In genomic region chr13:67353891-67354459, GRCh38 we compare ENCODE assay signal across 19 cellular contexts.
A peak's percentile ranks its signal among the peaks of the same experiment; 100 is the strongest.
DNase-seq lines count a peak whose midpoint lies in the region; ATAC-seq, FAIRE-seq and TF ChIP-seq lines count a peak whose summit lies in the region.
"Had no signal": no experiment of that assay in that cellular context is flagged by ENCODE, and none has a peak within 500 bp of the region (broad histone marks: within the 10 kb centered on the region; RNA-seq: fewer than 3 reads in every experiment).

No MANE protein-coding gene starts in this region.

- H3K27ac Mint-ChIP-seq in activated naive CD4-positive, alpha-beta T cell treated with anti-CD3 and anti-CD28 coated beads, Interleukin-2, amount 10 ng/mL, durations not matched to agents 7 days and 5 days, result no peak overlapping the region
- H3K27ac Mint-ChIP-seq: activated T-cell treated with anti-CD3 and anti-CD28 coated beads, Interleukin-2, amount 50 U/mL, for 72 hours; CD8-positive, alpha-beta T cell; effector memory CD8-positive, alpha-beta T cell had no signal

- DNase-seq in EL (peak; percentile 4), Karpas-422 (peak; percentile 62), GM12878 (ENCODE audit: low read depth, low spot score) (no peak), non-pigmented ciliary epithelial cell (ENCODE audit: low read depth) (peak; percentile 14), psoas muscle (no peak), lower lobe of right lung (no peak)
- DNase-seq in activated naive CD4-positive, alpha-beta T cell treated with anti-CD3 and anti-CD28 coated beads, Interleukin-2, amount 10 ng/mL, durations not matched to agents 7 days and 5 days, result no peak
- DNase-seq: activated CD4-positive, alpha-beta T cell treated with anti-CD3 and anti-CD28 coated beads for 1 hour; activated T-cell treated with anti-CD3 and anti-CD28 coated beads, Interleukin-2, amount 50 U/mL, for 72 hours; CD8-positive, alpha-beta T cell; effector memory CD8-positive, alpha-beta T cell; hippocampal formation; NCI-H1930; stimulated activated CD4-positive, alpha-beta T cell treated with anti-CD3 and anti-CD28 coated beads, Interleukin-1b, Interleukin-23, amount 100 ng/mL, for 48 hours; stimulated activated naive CD8-positive, alpha-beta T cell treated with anti-CD3 and anti-CD28 coated beads, Interleukin-15, Interleukin-2, amounts not matched to agents 100 U/mL and 50 U/mL, for 24 hours had no signal

- H3K9ac ChIP-seq in Karpas-422 (ENCODE audit: low read length), result no peak overlapping the region
- H3K9ac ChIP-seq in GM12878 (ENCODE audit: control insufficient read depth, insufficient read depth, low read length), result no peak overlapping the region
- H3K9ac ChIP-seq: parathyroid adenoma had no signal

- H3K79me2 ChIP-seq in Karpas-422 (ENCODE audit: low read length) (no peaks in the 10 kb centered on the region), GM12878 (ENCODE audit: control insufficient read depth, insufficient read depth, low read length) (no peaks in the 10 kb centered on the region)
- H3K79me2 ChIP-seq: parathyroid adenoma had no signal

- H3K27me3 ChIP-seq in Karpas-422 (ENCODE audit: low read length), result no peaks in the 10 kb centered on the region
- H3K27me3 ChIP-seq in GM12878 (replicated peaks in 1 of 2; ENCODE audit: control insufficient read depth in 2 of 2, insufficient read depth in 2 of 2, low read length in 1 of 2), result no peaks in the 10 kb centered on the region
- H3K27me3 ChIP-seq in psoas muscle (ENCODE audit: insufficient read depth in 3 of 3, low read length in 2 of 3), result no peaks in the 10 kb centered on the region
- H3K27me3 ChIP-seq in lower lobe of right lung (ENCODE audit: low read depth), result no peaks in the 10 kb centered on the region
- H3K27me3 ChIP-seq: ascending aorta had no signal

- ATAC-seq in GM12878, result peak; percentile 59
- ATAC-seq in HG03521 (IDR thresholded peaks at IDR 0.05; ENCODE audit: unreplicated experiment), result no peak
- no peak for ATAC-seq in psoas muscle
- no peak for ATAC-seq in lower lobe of right lung
- ATAC-seq: activated T-cell treated with anti-CD3 and anti-CD28 coated beads, Interleukin-2, amount 50 U/mL, for 72 hours; CD8-positive, alpha-beta T cell; effector memory CD8-positive, alpha-beta T cell; stimulated activated naive CD8-positive, alpha-beta T cell treated with anti-CD3 and anti-CD28 coated beads, Interleukin-15, Interleukin-2, amounts not matched to agents 100 U/mL and 50 U/mL, for 24 hours had no signal

- H3K9me2 ChIP-seq in Karpas-422 (replicated peaks; ENCODE audit: insufficient read depth, low read length), result no peaks in the 10 kb centered on the region

- H3K4me1 Mint-ChIP-seq in activated naive CD4-positive, alpha-beta T cell treated with anti-CD3 and anti-CD28 coated beads, Interleukin-2, amount 10 ng/mL, durations not matched to agents 7 days and 5 days, result no peaks in the 10 kb centered on the region

- FAIRE-seq in GM12878 (lab: Jason Lieb, UNC), result no peak

- intact Hi-C loops in GM12878 (cut with micrococcal nuclease; ENCODE audit: unreplicated experiment), result no loop called here
- intact Hi-C loops in psoas muscle (cut with DNase I), result no loop called here
- intact Hi-C loops in lower lobe of right lung (cut with DNase I), result no loop called here

- H3K9me3 ChIP-seq in Karpas-422 (ENCODE audit: low read length) (no peaks in the 10 kb centered on the region), GM12878 (replicated peaks; ENCODE audit: control insufficient read depth, insufficient read depth, low read length) (no peaks in the 10 kb centered on the region), psoas muscle (no peaks in the 10 kb centered on the region), lower lobe of right lung (no peaks in the 10 kb centered on the region)
- H3K9me3 ChIP-seq: ascending aorta had no signal

- no TSS peak for BruUV-seq in GM12878 (replicated peaks; lab: Mats Ljungman, UMichigan)

- TF ChIP-seq CTCF in GM12878 (IDR thresholded peaks at IDR 0.05 in 2 of 3, conservative IDR thresholded peaks at IDR 0.05 in 1 of 3; ENCODE audit: control insufficient read depth in 2 of 3, extremely low read depth in 1 of 3, insufficient read depth in 1 of 3, low read depth in 3 of 3, low read length in 3 of 3) (no peak), psoas muscle (IDR thresholded peaks at IDR 0.05) (no peak), lower lobe of right lung (IDR thresholded peaks at IDR 0.05) (no peak)

- TF ChIP-seq RAD21 in GM12878 (IDR thresholded peaks at IDR 0.05; ENCODE audit: insufficient read depth, low read depth, low read length), result no peak

- H3K36me3 Mint-ChIP-seq in activated naive CD4-positive, alpha-beta T cell treated with anti-CD3 and anti-CD28 coated beads, Interleukin-2, amount 10 ng/mL, durations not matched to agents 7 days and 5 days, result no peaks in the 10 kb centered on the region
- H3K36me3 Mint-ChIP-seq: CD8-positive, alpha-beta T cell had no signal

- H3K4me1 ChIP-seq in Karpas-422 (ENCODE audit: low read length) (peaks cover 26% of the 10 kb centered on the region), GM12878 (ENCODE audit: control insufficient read depth, insufficient read depth, low read length) (no peaks in the 10 kb centered on the region), psoas muscle (no peaks in the 10 kb centered on the region), lower lobe of right lung (no peaks in the 10 kb centered on the region)
- H3K4me1 ChIP-seq: ascending aorta, parathyroid adenoma had no signal

- TF ChIP-seq POLR2A in GM12878 (IDR thresholded peaks at IDR 0.05; ENCODE audit: low read depth, low read length), result no peak

- POLR2A ChIA-PET in GM12878 (lab: Charles Lee), result no interaction called here

- H3K9me3 Mint-ChIP-seq in activated naive CD4-positive, alpha-beta T cell treated with anti-CD3 and anti-CD28 coated beads, Interleukin-2, amount 10 ng/mL, durations not matched to agents 7 days and 5 days, result no peaks in the 10 kb centered on the region
- H3K9me3 Mint-ChIP-seq: activated T-cell treated with anti-CD3 and anti-CD28 coated beads, Interleukin-2, amount 50 U/mL, for 72 hours had no signal

- H3K27me3 Mint-ChIP-seq in activated naive CD4-positive, alpha-beta T cell treated with anti-CD3 and anti-CD28 coated beads, Interleukin-2, amount 10 ng/mL, durations not matched to agents 7 days and 5 days, result no peaks in the 10 kb centered on the region
- H3K27me3 Mint-ChIP-seq: effector memory CD8-positive, alpha-beta T cell had no signal

- no peak for TF ChIP-seq EP300 in GM12878 (IDR thresholded peaks at IDR 0.05; ENCODE audit: borderline replicate concordance in 1 of 2, control insufficient read depth in 1 of 2, low read depth in 2 of 2, low read length in 2 of 2)

- H3K4me3 ChIP-seq in Karpas-422 (ENCODE audit: low read length) (no peak overlapping the region; the same call in 1 of the 2 replicates), GM12878 (no peak overlapping the region), psoas muscle (no peak overlapping the region), lower lobe of right lung (no peak overlapping the region)
- H3K4me3 ChIP-seq: ascending aorta, lung had no signal

- in situ Hi-C loops in GM12878 (cut with MboI), result no loop called here

- SMC1A ChIA-PET in GM12878 (lab: Charles Lee; ENCODE audit: uncharacterized antibody, unreplicated experiment), result interaction anchor here (0.6 to 0.7 kb wide), 2 partner anchors 15 to 37 kb away, joined by 3 read pairs; no protein-coding TSS in a partner anchor

- RAD21 ChIA-PET in GM12878 (lab: Charles Lee; ENCODE audit: unreplicated experiment), result interaction anchor here (0.8 kb wide), 1 partner anchor 15 kb away, joined by 3 read pairs; no protein-coding TSS in a partner anchor

- H4K20me1 ChIP-seq in Karpas-422 (ENCODE audit: insufficient read depth, low read depth, low read length), result no peaks in the 10 kb centered on the region
- H4K20me1 ChIP-seq in GM12878 (ENCODE audit: control insufficient read depth, insufficient read depth), result no peaks in the 10 kb centered on the region

- H3K4me3 Mint-ChIP-seq in activated naive CD4-positive, alpha-beta T cell treated with anti-CD3 and anti-CD28 coated beads, Interleukin-2, amount 10 ng/mL, durations not matched to agents 7 days and 5 days, result no peak overlapping the region
- H3K4me3 Mint-ChIP-seq: activated T-cell treated with anti-CD3 and anti-CD28 coated beads, Interleukin-2, amount 50 U/mL, for 72 hours; CD8-positive, alpha-beta T cell; effector memory CD8-positive, alpha-beta T cell had no signal

- CTCF ChIA-PET in GM12878 (lab: Yijun Ruan, JAX), result no interaction called here
- CTCF ChIA-PET in activated naive CD4-positive, alpha-beta T cell treated with anti-CD3 and anti-CD28 coated beads, Interleukin-2, amount 10 ng/mL, durations not matched to agents 7 days and 5 days (lab: Charles Lee), result no interaction called here

- H2AFZ ChIP-seq in Karpas-422 (ENCODE audit: low read length), result no peak overlapping the region
- no peak overlapping the region for H2AFZ ChIP-seq in GM12878 (ENCODE audit: control insufficient read depth, low read depth, low read length)
- H2AFZ ChIP-seq: parathyroid adenoma had no signal

- H3K36me3 ChIP-seq in Karpas-422 (ENCODE audit: insufficient read depth, low read length), result no peaks in the 10 kb centered on the region
- no peaks in the 10 kb centered on the region for H3K36me3 ChIP-seq in GM12878 (ENCODE audit: control insufficient read depth in 2 of 2, insufficient read depth in 2 of 2, low read length in 1 of 2)
- no peaks in the 10 kb centered on the region for H3K36me3 ChIP-seq in psoas muscle (ENCODE audit: insufficient read depth in 1 of 2, low read depth in 1 of 2)
- H3K36me3 ChIP-seq in lower lobe of right lung, result no peaks in the 10 kb centered on the region
- H3K36me3 ChIP-seq: ascending aorta had no signal

- H3K4me2 ChIP-seq in Karpas-422 (ENCODE audit: low read depth, low read length, poor library complexity, severe bottlenecking) (peak overlapping the region; percentile 36), GM12878 (ENCODE audit: control insufficient read depth, insufficient read depth) (no peak overlapping the region)

- 4% methylated on average over 3 of the region's 3 CpGs for WGBS in GM12878 (ENCODE audit: insufficient coverage, insufficient replicate concordance, low lambda C conversion rate, missing lambda C conversion rate)
- WGBS in psoas muscle, 3 donors, result 28 to 40% (median 30%) methylated on average over 3 of the region's 3 CpGs

- H3K27ac ChIP-seq in Karpas-422 (ENCODE audit: low read length) (no peak overlapping the region), GM12878 (ENCODE audit: control insufficient read depth, insufficient read depth) (no peak overlapping the region), psoas muscle (no peak overlapping the region), lower lobe of right lung (no peak overlapping the region)
- H3K27ac ChIP-seq: ascending aorta, parathyroid adenoma had no signal

TF ChIP-seq in GM12878, 131 proteins besides CTCF, POLR2A, EP300 and RAD21 (continues in another document):
- no peak for TF ChIP-seq ZBED1 (IDR thresholded peaks at IDR 0.05; ENCODE audit: borderline replicate concordance)
- TF ChIP-seq PAX8 (IDR thresholded peaks at IDR 0.05), result no peak
- no peak for TF ChIP-seq PAX5 (IDR thresholded peaks at IDR 0.05; ENCODE audit: borderline replicate concordance, low read depth, low read length)
- TF ChIP-seq ATF3 (IDR thresholded peaks at IDR 0.05; ENCODE audit: borderline replicate concordance, extremely low read depth, low read depth, low read length), result no peak

Comparison
In these comparisons a context has a peak if more than half of its experiments do, and no peak if none do; other contexts are left out.
1. DNase-seq: peak in EL (single experiment), Karpas-422 (single experiment) and non-pigmented ciliary epithelial cell (single experiment); none in GM12878 (single experiment), psoas muscle (0 of 2), activated naive CD4-positive, alpha-beta T cell treated with anti-CD3 and anti-CD28 coated beads, Interleukin-2, amount 10 ng/mL, durations not matched to agents 7 days and 5 days (single experiment) and lower lobe of right lung (single experiment).